In the genomic region with DNA sequence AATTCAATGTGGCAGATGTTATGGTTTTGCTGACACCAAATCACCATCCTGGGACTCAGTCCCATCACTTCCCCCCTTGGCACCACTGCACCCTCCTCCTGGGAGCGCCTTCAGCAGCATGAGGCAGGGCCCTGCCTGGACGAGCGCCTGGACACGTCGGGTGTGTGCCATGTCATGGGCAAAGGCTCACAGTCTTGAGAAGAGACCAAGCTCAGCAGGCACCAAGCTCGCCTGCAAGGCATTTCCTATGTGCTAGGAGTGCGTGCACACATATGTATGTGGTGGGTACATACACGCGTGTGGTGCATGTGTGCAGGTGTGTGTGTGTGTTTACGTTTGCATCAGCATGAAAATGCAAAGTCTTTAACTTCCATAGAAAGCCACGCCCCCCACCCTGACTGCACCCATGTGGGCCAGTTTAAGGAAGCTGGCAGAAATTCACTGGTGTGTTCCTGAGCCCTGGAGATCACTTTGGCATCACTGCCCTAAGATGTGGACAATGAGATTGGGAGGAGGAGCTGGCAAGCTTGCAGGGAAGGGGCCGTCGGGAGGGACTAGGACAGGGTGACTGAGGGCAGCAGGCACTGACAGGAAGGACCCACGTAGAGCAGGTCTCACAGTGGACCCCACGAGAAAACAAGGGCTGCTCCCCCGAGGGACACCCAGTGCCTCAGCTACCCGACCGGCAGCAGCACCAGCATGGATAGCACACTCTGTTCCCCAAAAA, we compare ENCODE assay signal across 21 cellular contexts.
DNase-seq lines count a peak whose midpoint lies in the region; ATAC-seq and TF ChIP-seq lines count a peak whose summit lies in the region.
"Had no signal": no experiment of that assay in that cellular context is flagged by ENCODE, and none has a peak within 500 bp of the region (broad histone marks: within the 10 kb centered on the region; RNA-seq: fewer than 3 reads in every experiment).

No MANE protein-coding gene starts in this region.

- no peak overlapping the region for H3K27ac ChIP-seq in stomach
- H3K27ac ChIP-seq: BLaER1, KMS-11 had no signal

- H3K9me3 ChIP-seq in stomach = peaks cover 0 to 15% (median 13%) of the 10 kb centered on the region in 4 donors
- H3K9me3 ChIP-seq in Caco-2 = peaks cover 8% of the 10 kb centered on the region; the same call in 1 of the 2 replicates
- H3K9me3 ChIP-seq: BLaER1 had no signal

- H3K27ac Mint-ChIP-seq in chondrocyte (ENCODE audit: unreplicated experiment) = no peak overlapping the region
- no peak overlapping the region for H3K27ac Mint-ChIP-seq in HFFc6
- no peak overlapping the region for H3K27ac Mint-ChIP-seq in Caco-2 (ENCODE audit: unreplicated experiment)
- H3K27ac Mint-ChIP-seq: CD4-positive, alpha-beta memory T cell had no signal

- peak; percentile 46 for DNase-seq in activated effector memory CD4-positive, alpha-beta T cell treated with anti-CD3 and anti-CD28 coated beads, Interleukin-2, amount 50 U/mL, for 16 hours
- no peak for DNase-seq in activated effector memory CD4-positive, alpha-beta T cell treated with Interleukin-2 at 50 U/mL for 16 hours
- DNase-seq in chondrocyte (ENCODE audit: low spot score) = peak; percentile 76
- peak; percentile 23 for DNase-seq in left lobe of liver (ENCODE audit: low spot score)
- DNase-seq in stomach = peak; percentile 23
- no peak for DNase-seq in HFFc6
- DNase-seq in GDM1 (lab: John Stamatoyannopoulos, UW) = no peak
- DNase-seq in Caco-2 = no peak
- DNase-seq: Calu3; CD4-positive, alpha-beta memory T cell; DMS53; EL; NCI-H1417 treated with DMSO at 0.1 percent for 48 hours; NCI-H187 treated with DMSO at 0.1 percent for 48 hours; NCI-H2227 treated with DMSO at 0.1 percent for 48 hours; NCI-H524; NCI-H82; OCI-M1; SIG-M5 had no signal

- H3K36me3 ChIP-seq in stomach (no peaks in the 10 kb centered on the region), Caco-2 (ENCODE audit: control insufficient read depth, insufficient read depth, low read length) (no peaks in the 10 kb centered on the region)
- H3K36me3 ChIP-seq: BLaER1 had no signal

- no peak for ATAC-seq in left lobe of liver

- H3K4me1 ChIP-seq in stomach (peaks cover 0 to 10% (median 8%) of the 10 kb centered on the region in 4 donors), Caco-2 (peaks cover 17% of the 10 kb centered on the region)

- H3K4me1 Mint-ChIP-seq in chondrocyte (ENCODE audit: low read depth) (peaks cover 12% of the 10 kb centered on the region), HFFc6 (ENCODE audit: low read depth) (no peaks in the 10 kb centered on the region), Caco-2 (ENCODE audit: low read depth, unreplicated experiment) (peaks cover 11% of the 10 kb centered on the region)

- no peak for TF ChIP-seq EP300 in stomach (IDR thresholded peaks at IDR 0.05)

- 80 to 87% (median 84%) methylated on average over 18 of the region's 18 CpGs for WGBS in stomach, 5 donors

- no peak overlapping the region for H3K4me3 ChIP-seq in stomach
- no peak overlapping the region for H3K4me3 ChIP-seq in Caco-2 (ENCODE audit: low read depth, low read length)
- H3K4me3 ChIP-seq: BLaER1 had no signal

- BruUV-seq in Caco-2 (replicated peaks; lab: Mats Ljungman, UMichigan) = no TSS peak

- TF ChIP-seq CTCF in chondrocyte (IDR thresholded peaks at IDR 0.05) = no peak
- TF ChIP-seq CTCF in stomach (IDR thresholded peaks at IDR 0.05) = no peak
- TF ChIP-seq CTCF in HFFc6 (IDR thresholded peaks at IDR 0.05) = no peak
- TF ChIP-seq CTCF in Caco-2 (IDR thresholded peaks at IDR 0.05; ENCODE audit: insufficient read depth in 1 of 2, low read depth in 1 of 2, low read length in 1 of 2, severe bottlenecking in 1 of 2, unreplicated experiment in 1 of 2) = no peak

- CTCF ChIA-PET in Caco-2 (lab: Charles Lee) = no interaction called here

- no peaks in the 10 kb centered on the region for H3K27me3 ChIP-seq in stomach
- no peaks in the 10 kb centered on the region for H3K27me3 ChIP-seq in Caco-2 (replicated peaks; ENCODE audit: control insufficient read depth, insufficient read depth, low read length)

- TF ChIP-seq POLR2A in stomach (IDR thresholded peaks at IDR 0.05) = no peak

- peaks cover 6% of the 10 kb centered on the region for H3K9me3 Mint-ChIP-seq in chondrocyte (ENCODE audit: low read depth)
- H3K9me3 Mint-ChIP-seq in HFFc6 = peaks cover 54% of the 10 kb centered on the region
- H3K9me3 Mint-ChIP-seq in Caco-2 (ENCODE audit: unreplicated experiment) = peaks cover 12% of the 10 kb centered on the region

- no peak overlapping the region for H3K4me3 Mint-ChIP-seq in chondrocyte (ENCODE audit: unreplicated experiment)
- H3K4me3 Mint-ChIP-seq in HFFc6 = no peak overlapping the region
- H3K4me3 Mint-ChIP-seq in Caco-2 (ENCODE audit: unreplicated experiment) = no peak overlapping the region
- H3K4me3 Mint-ChIP-seq: CD4-positive, alpha-beta memory T cell had no signal

- intact Hi-C loops in stomach (cut with DNase I; ENCODE audit: low total_unique reads) = no loop called here
- intact Hi-C loops in Caco-2 (cut with micrococcal nuclease; ENCODE audit: unreplicated experiment) = no loop called here

- POLR2A ChIA-PET in Caco-2 (lab: Charles Lee) = no interaction called here

- H3K27me3 Mint-ChIP-seq in chondrocyte (ENCODE audit: low read depth) (no peaks in the 10 kb centered on the region), HFFc6 (ENCODE audit: insufficient read depth) (no peaks in the 10 kb centered on the region), Caco-2 (ENCODE audit: insufficient read depth, unreplicated experiment) (no peaks in the 10 kb centered on the region)

- H3K36me3 Mint-ChIP-seq in chondrocyte (ENCODE audit: low read depth) (no peaks in the 10 kb centered on the region), HFFc6 (ENCODE audit: low read depth) (no peaks in the 10 kb centered on the region; the same call in 1 of the 2 replicates), Caco-2 (ENCODE audit: insufficient read depth, unreplicated experiment) (no peaks in the 10 kb centered on the region)
- H3K36me3 Mint-ChIP-seq: CD4-positive, alpha-beta memory T cell had no signal

Comparison
In these comparisons a context has a peak if more than half of its experiments do, and no peak if none do; other contexts are left out.
1. DNase-seq: peak in activated effector memory CD4-positive, alpha-beta T cell treated with anti-CD3 and anti-CD28 coated beads, Interleukin-2, amount 50 U/mL, for 16 hours (single experiment), chondrocyte (single experiment), left lobe of liver (single experiment) and stomach (single experiment); none in activated effector memory CD4-positive, alpha-beta T cell treated with Interleukin-2 at 50 U/mL for 16 hours (single experiment), HFFc6 (single experiment), GDM1 (single experiment) and Caco-2 (0 of 2).